Comparison of ENCODE assay signal across 20 cellular contexts in genomic region chr13:48255090-48255489, GRCh38. TPM values are rescaled to one million over a fixed set of nuclear protein-coding genes. Genes with fewer than 3 reads are reported as not detected.
DNase-seq lines count a peak whose midpoint lies in the region; ATAC-seq and TF ChIP-seq lines count a peak whose summit lies in the region.
"Had no signal": no experiment of that assay in that cellular context is flagged by ENCODE, and none has a peak within 500 bp of the region (broad histone marks: within the 10 kb centered on the region; RNA-seq: fewer than 3 reads in every experiment).

No MANE protein-coding gene starts in this region.

- no peaks in the 10 kb centered on the region for H3K79me1 ChIP-seq in neuronal stem cell (ENCODE audit: low read depth, low read length)

- no peak overlapping the region for H4K8ac ChIP-seq in neuronal stem cell (ENCODE audit: low read depth, low read length)

- H3K9me3 Mint-ChIP-seq in activated naive CD4-positive, alpha-beta T cell treated with anti-CD3 and anti-CD28 coated beads, Interleukin-2, amount 50 U/mL, for 24 hours: no peaks in the 10 kb centered on the region
- no peaks in the 10 kb centered on the region for H3K9me3 Mint-ChIP-seq in CD4-positive, CD25-positive, alpha-beta regulatory T cell
- no peaks in the 10 kb centered on the region for H3K9me3 Mint-ChIP-seq in nephron progenitor cell
- H3K9me3 Mint-ChIP-seq: CD8-positive, alpha-beta memory T cell had no signal

- H3K23ac ChIP-seq in neuronal stem cell (ENCODE audit: low read depth, low read length, poor library complexity): no peak overlapping the region

- peaks cover 19% of the 10 kb centered on the region for H3K4me1 ChIP-seq in CD4-positive, CD25-positive, alpha-beta regulatory T cell (ENCODE audit: control insufficient read depth, insufficient read depth, low read length, poor library complexity, severe bottlenecking)
- H3K4me1 ChIP-seq in smooth muscle cell (ENCODE audit: low read depth) (no peaks in the 10 kb centered on the region), neuronal stem cell (ENCODE audit: control insufficient read depth in 2 of 2, insufficient read depth in 1 of 2, low read depth in 1 of 2, low read length in 2 of 2) (no peaks in the 10 kb centered on the region)

- no peak for ATAC-seq in CD4-positive, CD25-positive, alpha-beta regulatory T cell (ENCODE audit: low read depth in 2 of 2)
- no peak for ATAC-seq in T-helper 17 cell
- ATAC-seq: GM12878, HCT116, HepG2 had no signal

- H2BK120ac ChIP-seq in neuronal stem cell (ENCODE audit: low read depth, low read length): no peak overlapping the region

- peaks cover 74% of the 10 kb centered on the region for H4K20me1 ChIP-seq in smooth muscle cell (ENCODE audit: low read depth)

- H3K18ac ChIP-seq in neuronal stem cell (ENCODE audit: low read length): no peak overlapping the region

- no peaks in the 10 kb centered on the region for H3K27me3 Mint-ChIP-seq in activated naive CD4-positive, alpha-beta T cell treated with anti-CD3 and anti-CD28 coated beads, Interleukin-2, amount 50 U/mL, for 24 hours
- no peaks in the 10 kb centered on the region for H3K27me3 Mint-ChIP-seq in CD4-positive, CD25-positive, alpha-beta regulatory T cell
- no peaks in the 10 kb centered on the region for H3K27me3 Mint-ChIP-seq in T-helper 17 cell
- H3K27me3 Mint-ChIP-seq in nephron progenitor cell (ENCODE audit: low read depth, poor library complexity): no peaks in the 10 kb centered on the region
- H3K27me3 Mint-ChIP-seq: B cell; CD8-positive, alpha-beta memory T cell had no signal

- no peak overlapping the region for H4K91ac ChIP-seq in neuronal stem cell (ENCODE audit: low read depth, low read length, poor library complexity)

- H2BK12ac ChIP-seq in neuronal stem cell (ENCODE audit: low read length): no peak overlapping the region

- no peak overlapping the region for H2BK15ac ChIP-seq in neuronal stem cell (ENCODE audit: low read length)

- H3K27ac Mint-ChIP-seq in activated naive CD4-positive, alpha-beta T cell treated with anti-CD3 and anti-CD28 coated beads, Interleukin-2, amount 50 U/mL, for 24 hours: peak overlapping the region; percentile 17
- peak overlapping the region in 2 of 3 donors; percentile 20 to 26 for H3K27ac Mint-ChIP-seq in CD4-positive, CD25-positive, alpha-beta regulatory T cell
- H3K27ac Mint-ChIP-seq in T-helper 17 cell: peak overlapping the region; percentile 83
- peak overlapping the region; percentile 72 for H3K27ac Mint-ChIP-seq in nephron progenitor cell
- H3K27ac Mint-ChIP-seq: B cell had no signal

- H2AFZ ChIP-seq in smooth muscle cell (ENCODE audit: low read depth) (no peak overlapping the region), neuronal stem cell (ENCODE audit: low read length) (no peak overlapping the region)

- TF ChIP-seq CTCF in nephron progenitor cell (IDR thresholded peaks at IDR 0.05): no peak
- no peak for TF ChIP-seq CTCF in smooth muscle cell (IDR thresholded peaks at IDR 0.05; ENCODE audit: borderline replicate concordance, insufficient read depth, poor library complexity, severe bottlenecking)

- H2AK5ac ChIP-seq in neuronal stem cell (ENCODE audit: low read depth, low read length): no peak overlapping the region

- H3K27me3 ChIP-seq in CD4-positive, CD25-positive, alpha-beta regulatory T cell (ENCODE audit: control insufficient read depth, insufficient read depth, low read length): no peaks in the 10 kb centered on the region
- H3K27me3 ChIP-seq in smooth muscle cell (ENCODE audit: low read depth): no peaks in the 10 kb centered on the region
- no peaks in the 10 kb centered on the region for H3K27me3 ChIP-seq in neuronal stem cell (ENCODE audit: control insufficient read depth in 3 of 3, insufficient read depth in 3 of 3, low read depth in 1 of 3, low read length in 3 of 3)
- H3K27me3 ChIP-seq: BLaER1 treated with 17β-estradiol and CSF1 and Interleukin-3, amounts not matched to agents 10 nM and 100 nM had no signal

- H3K4me3 ChIP-seq in CD4-positive, CD25-positive, alpha-beta regulatory T cell (ENCODE audit: low read depth, low read length): no peak overlapping the region
- no peak overlapping the region for H3K4me3 ChIP-seq in smooth muscle cell
- no peak overlapping the region for H3K4me3 ChIP-seq in neuronal stem cell (ENCODE audit: low read length in 2 of 2)
- H3K4me3 ChIP-seq: BLaER1 treated with 17β-estradiol and CSF1 and Interleukin-3, amounts not matched to agents 10 nM and 100 nM; GM12878 had no signal

- DNase-seq in activated naive CD4-positive, alpha-beta T cell treated with Interleukin-2 at 50 U/mL for 16 hours: no peak
- DNase-seq in CD4-positive, CD25-positive, alpha-beta regulatory T cell: no peak
- DNase-seq in T-helper 17 cell (no peak), nephron progenitor cell (no peak), smooth muscle cell (lab: John Stamatoyannopoulos, UW; ENCODE audit: unreplicated experiment) (no peak), neuronal stem cell (ENCODE audit: low spot score) (no peak)
- DNase-seq: CD8-positive, alpha-beta memory T cell; COR-L47; DMS 273 treated with DMSO at 0.1 percent for 48 hours; DMS53; DND-41; EL; GOT3; H7 had no signal

- no peak overlapping the region for H3K27ac ChIP-seq in CD4-positive, CD25-positive, alpha-beta regulatory T cell (ENCODE audit: insufficient read depth, low read length, poor library complexity, severe bottlenecking)
- H3K27ac ChIP-seq in smooth muscle cell (ENCODE audit: low read depth): no peak overlapping the region
- no peak overlapping the region for H3K27ac ChIP-seq in neuronal stem cell (replicated peaks; ENCODE audit: low read length)
- H3K27ac ChIP-seq: BLaER1 treated with 17β-estradiol and CSF1 and Interleukin-3, amounts not matched to agents 10 nM and 100 nM had no signal

- H3K36me3 Mint-ChIP-seq in activated naive CD4-positive, alpha-beta T cell treated with anti-CD3 and anti-CD28 coated beads, Interleukin-2, amount 50 U/mL, for 24 hours: peaks cover 34% of the 10 kb centered on the region
- H3K36me3 Mint-ChIP-seq in CD4-positive, CD25-positive, alpha-beta regulatory T cell: peaks cover 54% of the 10 kb centered on the region
- H3K36me3 Mint-ChIP-seq in T-helper 17 cell (ENCODE audit: low read depth): peaks cover 6% of the 10 kb centered on the region
- H3K36me3 Mint-ChIP-seq in nephron progenitor cell (ENCODE audit: low read depth): peaks cover 66% of the 10 kb centered on the region

- no peak overlapping the region for H3K9ac ChIP-seq in smooth muscle cell (ENCODE audit: low read depth)
- no peak overlapping the region for H3K9ac ChIP-seq in neuronal stem cell (ENCODE audit: low read depth, low read length, poor library complexity)
- H3K9ac ChIP-seq: BLaER1 treated with 17β-estradiol and CSF1 and Interleukin-3, amounts not matched to agents 10 nM and 100 nM had no signal

- peaks cover 85% of the 10 kb centered on the region for H3K4me1 Mint-ChIP-seq in activated naive CD4-positive, alpha-beta T cell treated with anti-CD3 and anti-CD28 coated beads, Interleukin-2, amount 50 U/mL, for 24 hours
- peaks cover 54 to 73% (median 55%) of the 10 kb centered on the region in 4 donors for H3K4me1 Mint-ChIP-seq in CD4-positive, CD25-positive, alpha-beta regulatory T cell
- H3K4me1 Mint-ChIP-seq in T-helper 17 cell (peaks cover 29% of the 10 kb centered on the region), nephron progenitor cell (no peaks in the 10 kb centered on the region)

- peaks cover 78% of the 10 kb centered on the region for H3K36me3 ChIP-seq in CD4-positive, CD25-positive, alpha-beta regulatory T cell (ENCODE audit: control insufficient read depth, insufficient read depth, low read length)
- H3K36me3 ChIP-seq in smooth muscle cell (ENCODE audit: low read depth) (peaks cover 26% of the 10 kb centered on the region), neuronal stem cell (replicated peaks in 1 of 2; ENCODE audit: control insufficient read depth in 2 of 2, insufficient read depth in 2 of 2, low read length in 2 of 2) (peaks cover 0 to 74% of the 10 kb centered on the region in 2 donors)

- H3K9me3 ChIP-seq in CD4-positive, CD25-positive, alpha-beta regulatory T cell (ENCODE audit: control insufficient read depth in 2 of 2, low read length in 2 of 2): no peaks in the 10 kb centered on the region
- H3K9me3 ChIP-seq in T-helper 17 cell (ENCODE audit: control insufficient read depth, low read length, poor library complexity, severe bottlenecking) (no peaks in the 10 kb centered on the region), smooth muscle cell (replicated peaks; ENCODE audit: low read depth) (no peaks in the 10 kb centered on the region), neuronal stem cell (replicated peaks in 1 of 2; ENCODE audit: control insufficient read depth in 2 of 2, insufficient read depth in 1 of 2, low read depth in 1 of 2, low read length in 2 of 2) (no peaks in the 10 kb centered on the region)

- no peaks in the 10 kb centered on the region for H3F3A ChIP-seq in smooth muscle cell (ENCODE audit: low read depth)

- no peak overlapping the region for H3K4me2 ChIP-seq in smooth muscle cell
- no peak overlapping the region for H3K4me2 ChIP-seq in neuronal stem cell (ENCODE audit: insufficient read depth, low read length, poor library complexity, severe bottlenecking)
- H3K4me2 ChIP-seq: BLaER1 treated with 17β-estradiol and CSF1 and Interleukin-3, amounts not matched to agents 10 nM and 100 nM had no signal

- no peak overlapping the region for H3K4ac ChIP-seq in neuronal stem cell (ENCODE audit: low read length)

- H3K79me2 ChIP-seq in smooth muscle cell (ENCODE audit: low read depth): peaks cover 39% of the 10 kb centered on the region

- no peak overlapping the region for H3K4me3 Mint-ChIP-seq in activated naive CD4-positive, alpha-beta T cell treated with anti-CD3 and anti-CD28 coated beads, Interleukin-2, amount 50 U/mL, for 24 hours
- no peak overlapping the region for H3K4me3 Mint-ChIP-seq in CD4-positive, CD25-positive, alpha-beta regulatory T cell
- no peak overlapping the region for H3K4me3 Mint-ChIP-seq in T-helper 17 cell
- H3K4me3 Mint-ChIP-seq in nephron progenitor cell: no peak overlapping the region
- H3K4me3 Mint-ChIP-seq: B cell; CD8-positive, alpha-beta memory T cell had no signal

- WGBS in smooth muscle cell (ENCODE audit: low lambda C conversion rate): 94% methylated on average over 13 of the region's 13 CpGs
- WGBS in neuronal stem cell (ENCODE audit: extremely low coverage in 2 of 2, insufficient read length in 2 of 2, insufficient replicate concordance in 1 of 2), 2 donors: no CpG with 5 or more reads among the region's 13 CpGs

- H3K14ac ChIP-seq in neuronal stem cell (ENCODE audit: low read length): no peak overlapping the region

- H2BK5ac ChIP-seq in neuronal stem cell (ENCODE audit: low read length): no peak overlapping the region

RNA-seq across cellular contexts. Expression of gene ITM2B, which starts 22.1 kb away (rescaled TPM):
- total RNA-seq in CD4-positive, CD25-positive, alpha-beta regulatory T cell: 324 TPM
- 1,000 to 10,000 TPM; 1,031 to 1,148 (median 1,078) TPM for polyA plus RNA-seq in CD4-positive, CD25-positive, alpha-beta regulatory T cell
- 100 to 1,000 TPM; 396 to 450 TPM for total RNA-seq in T-helper 17 cell
- total RNA-seq in smooth muscle cell: 459 and 557 TPM in 2 replicates
- 397 and 411 TPM in 2 replicates for polyA plus RNA-seq in smooth muscle cell
- polyA plus RNA-seq in neuronal stem cell (2013, experiment 1 of 2): 126 TPM
- 119 TPM for polyA plus RNA-seq in neuronal stem cell (2013, experiment 2 of 2)

RNA-seq across cellular contexts. Expression of gene RB1, which starts 48.5 kb away (rescaled TPM):
- total RNA-seq in CD4-positive, CD25-positive, alpha-beta regulatory T cell: 23.1 TPM
- 10 to 100 TPM; 18.8 to 24.6 (median 22.9) TPM for polyA plus RNA-seq in CD4-positive, CD25-positive, alpha-beta regulatory T cell
- total RNA-seq in T-helper 17 cell (10 to 100 TPM; 15.9 to 16.2 TPM), smooth muscle cell (38.1 and 40.2 TPM in 2 replicates)
- polyA plus RNA-seq in smooth muscle cell: 12.5 and 15.1 TPM in 2 replicates
- polyA plus RNA-seq in neuronal stem cell (2013, experiment 1 of 2): 25.4 TPM
- polyA plus RNA-seq in neuronal stem cell (2013, experiment 2 of 2): 25.5 TPM

Comparison
In these comparisons a context has a peak if more than half of its experiments do, and no peak if none do; other contexts are left out.
1. H3K27ac Mint-ChIP-seq: peak in every context shown above with its lines; median percentile 83 in T-helper 17 cell; 72 in nephron progenitor cell; 23 in CD4-positive, CD25-positive, alpha-beta regulatory T cell; 17 in activated naive CD4-positive, alpha-beta T cell treated with anti-CD3 and anti-CD28 coated beads, Interleukin-2, amount 50 U/mL, for 24 hours.